ENCODE assay signal across 15 cellular contexts in genomic region chr3:76965122-76965725, GRCh38.
"Had no signal": no experiment of that assay in that cellular context is flagged by ENCODE, and none has a peak within 500 bp of the region (broad histone marks: within the 10 kb centered on the region; RNA-seq: fewer than 3 reads in every experiment).

No MANE protein-coding gene starts in this region.

- H3K9me3 ChIP-seq: body of pancreas, gastrocnemius medialis, heart left ventricle, tibial artery had no signal

- H3K27me3 ChIP-seq: body of pancreas, gastrocnemius medialis, heart left ventricle, tibial artery had no signal

- H3K4me1 ChIP-seq: gastrocnemius medialis, heart left ventricle, tibial artery had no signal

- H3K27ac ChIP-seq: body of pancreas, coronary artery, gastrocnemius medialis, heart left ventricle, tibial artery, WERI-Rb-1 had no signal

- ATAC-seq: body of pancreas; gastrocnemius medialis; heart left ventricle; natural killer cell treated with Interleukin-12 subunit alpha and Interleukin-12 subunit beta and Interleukin-15 and Interleukin-18, amount 100 ng/mL, for 72 hours; stimulated activated naive CD8-positive, alpha-beta T cell treated with anti-CD3 and anti-CD28 coated beads, Interleukin-15, Interleukin-2, amounts not matched to agents 100 U/mL and 50 U/mL, for 24 hours had no signal

- DNase-seq: activated CD4-positive, alpha-beta memory T cell treated with anti-CD3 and anti-CD28 coated beads for 36 hours; body of pancreas; central memory CD4-positive, alpha-beta T cell; erythroblast; gastrocnemius medialis; heart left ventricle; stimulated activated CD4-positive, alpha-beta T cell treated with anti-CD3 and anti-CD28 coated beads, Interleukin-2, amount 100 ng/mL, for 24 hours; stimulated activated naive CD8-positive, alpha-beta T cell treated with anti-CD3 and anti-CD28 coated beads, Interleukin-15, Interleukin-2, amounts not matched to agents 100 U/mL and 50 U/mL, for 24 hours; substantia nigra; SW 1271; T-helper 2 cell; tibial artery; WERI-Rb-1 had no signal

- H3K36me3 ChIP-seq: gastrocnemius medialis, heart left ventricle, tibial artery, WERI-Rb-1 had no signal

- H3K4me3 ChIP-seq: body of pancreas, coronary artery, gastrocnemius medialis, heart left ventricle, tibial artery had no signal
